ENCODE assay signal across 8 cellular contexts in genomic region chr10:79445217-79445707, GRCh38. TPM values are rescaled to one million over a fixed set of nuclear protein-coding genes. Genes with fewer than 3 reads are reported as not detected.
A peak's percentile ranks its signal among the peaks of the same experiment; 100 is the strongest.
DNase-seq lines count a peak whose midpoint lies in the region.

TSS of gene ZCCHC24 (minus strand) at chr10:79445624. CDS start at chr10:79445440, 184 bp downstream.

- H2AFZ ChIP-seq in Karpas-422 (ENCODE audit: low read length) = peak within 1 kb of the TSS; percentile 16; the same call in 1 of the 2 replicates

- H3K9me3 ChIP-seq in Karpas-422 (ENCODE audit: low read length) (no peaks in the 10 kb centered on the region), iPS DF 6.9 (ENCODE audit: control insufficient read depth, insufficient read depth, low read length) (no peaks in the 10 kb centered on the region)

- H3K36me3 ChIP-seq in Karpas-422 (ENCODE audit: insufficient read depth, low read length) (no peaks in the 10 kb centered on the region), iPS DF 6.9 (ENCODE audit: control insufficient read depth, insufficient read depth, low read length) (no peaks in the 10 kb centered on the region)

- H3K4me1 ChIP-seq in Karpas-422 (ENCODE audit: low read length) = peaks cover 18% of the 10 kb centered on the region
- H3K4me1 ChIP-seq in iPS DF 6.9 (ENCODE audit: control insufficient read depth, insufficient read depth, low read length) = peaks cover 7% of the 10 kb centered on the region; the same call in 1 of the 2 replicates

- no peaks in the 10 kb centered on the region for H3K27me3 ChIP-seq in Karpas-422 (ENCODE audit: low read length)
- peaks cover 9% of the 10 kb centered on the region; the same call in 1 of the 2 replicates for H3K27me3 ChIP-seq in iPS DF 6.9 (ENCODE audit: control insufficient read depth, insufficient read depth, low read length)

- H3K79me2 ChIP-seq in Karpas-422 (ENCODE audit: low read length) = no peaks in the 10 kb centered on the region

- H3K27ac ChIP-seq in Karpas-422 (ENCODE audit: low read length) (no peak within 1 kb of the TSS), adipose tissue (ENCODE audit: low read depth, low read length) (peak within 1 kb of the TSS; percentile 87), iPS DF 6.9 (ENCODE audit: low read length) (no peak within 1 kb of the TSS)

- DNase-seq in NCI-H748 (lab: John Stamatoyannopoulos, UW; ENCODE audit: unreplicated experiment) (peak; percentile 52), NCI-H748 treated with DMSO at 0.1 percent for 48 hours (lab: John Stamatoyannopoulos, UW) (no peak), H4 (ENCODE audit: low spot score) (peak; percentile 36), Karpas-422 (peak; percentile 57), iPS DF 6.9 (ENCODE audit: low read depth, low spot score) (no peak), skeletal muscle cell (ENCODE audit: low read depth) (no peak), G401 (ENCODE audit: low spot score) (no peak)

- peak within 1 kb of the TSS; percentile 52 for H3K9ac ChIP-seq in Karpas-422 (ENCODE audit: low read length)

- H4K20me1 ChIP-seq in Karpas-422 (ENCODE audit: insufficient read depth, low read depth, low read length) = no peaks in the 10 kb centered on the region

- H3K4me2 ChIP-seq in Karpas-422 (ENCODE audit: low read depth, low read length, poor library complexity, severe bottlenecking) = peak within 1 kb of the TSS; percentile 82

- in situ Hi-C loops in G401 (cut with HindIII; ENCODE audit: low sequenced_read_pairs) = no loop called here

- WGBS in adipose tissue, 3 donors = 0% methylated on average over 41 to 61 of the region's 62 CpGs
- WGBS in iPS DF 6.9 (ENCODE audit: insufficient coverage, insufficient read length) = no CpG with 5 or more reads among the region's 62 CpGs

- no peaks in the 10 kb centered on the region for H3K9me2 ChIP-seq in Karpas-422 (replicated peaks; ENCODE audit: insufficient read depth, low read length)

- H3K4me3 ChIP-seq in Karpas-422 (ENCODE audit: low read length) = peak within 1 kb of the TSS; percentile 60; the same call in 1 of the 2 replicates
- peak within 1 kb of the TSS; percentile 43; the same call in 1 of the 2 replicates for H3K4me3 ChIP-seq in iPS DF 6.9 (ENCODE audit: low read length)
- peak within 1 kb of the TSS; percentile 81 for H3K4me3 ChIP-seq in skeletal muscle cell (ENCODE audit: low read depth, low read length)

RNA-seq across cellular contexts. Expression of gene ZCCHC24, which starts in this region (rescaled TPM):
- 8.7 and 8.8 TPM in 2 replicates for total RNA-seq in H4 (2014; rRNA removed; shearing (Covaris generic))
- total RNA-seq in Karpas-422 (2014; rRNA removed; shearing (Covaris generic); ENCODE audit: low replicate concordance) = 0.60 and 0.61 TPM in 2 replicates
- 100 to 1,000 TPM in 1 of 3 donors, 10 to 100 TPM in 1, 1 to 10 TPM in 1; 7.4 to 121 (median 60.8) TPM for polyA plus RNA-seq in adipose tissue
- 6.8 and 10.8 TPM in 2 replicates for total RNA-seq in G401 (2014; rRNA removed; shearing (Covaris generic))

Comparison
In these comparisons a context has a peak if more than half of its experiments do, and no peak if none do; other contexts are left out.
1. DNase-seq: peak in NCI-H748 (single experiment) and H4 (single experiment); none in NCI-H748 treated with DMSO at 0.1 percent for 48 hours (single experiment), iPS DF 6.9 (single experiment), skeletal muscle cell (single experiment) and G401 (single experiment).
2. Peak in DNase-seq, H3K4me3 ChIP-seq, H3K9ac ChIP-seq and H3K4me2 ChIP-seq in Karpas-422; RNA of the gene not detected or under 1 TPM.
3. Peak in every context shown above with its lines, with median percentiles within 50 percentile points of each other: H3K4me3 ChIP-seq.